In the genomic region with DNA sequence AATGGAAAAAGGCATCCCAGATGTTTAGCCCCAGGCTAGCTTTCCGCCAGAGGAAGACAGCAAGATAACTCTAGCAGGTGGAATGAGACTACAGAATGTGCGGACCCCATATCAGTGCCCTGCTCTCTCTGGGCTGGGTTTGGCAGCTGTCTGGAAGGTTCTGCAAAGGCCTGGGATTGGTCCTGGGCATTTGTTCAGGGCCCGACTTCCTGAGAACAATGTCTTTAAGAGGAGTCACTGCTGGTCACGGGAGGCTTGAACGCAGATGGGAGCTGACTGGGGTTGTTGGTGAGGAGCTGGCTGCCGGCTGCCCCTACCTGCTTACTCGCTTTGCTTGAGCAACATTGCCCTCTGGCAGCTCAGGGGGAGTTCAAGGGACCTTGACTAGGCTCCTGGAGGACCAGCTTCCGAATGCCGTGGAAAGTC, we compare ENCODE assay signal across 8 cellular contexts.
DNase-seq lines count a peak whose midpoint lies in the region; ATAC-seq and TF ChIP-seq lines count a peak whose summit lies in the region.

No MANE protein-coding gene starts in this region.

- CTCF ChIA-PET in activated CD8-positive, alpha-beta T cell treated with anti-CD3 and anti-CD28 coated beads for 36 hours (lab: Charles Lee), result interaction anchor here (1.2 kb wide), 1 partner anchor 11 kb away, joined by 3 read pairs; no protein-coding TSS in a partner anchor

- H3K27ac ChIP-seq in GM23248 (peak overlapping the region; percentile 90), foreskin keratinocyte (peak overlapping the region; percentile 50), rectal smooth muscle tissue (ENCODE audit: low read depth, low read length) (peak overlapping the region; percentile 90)

- peaks cover 31% of the 10 kb centered on the region for H3F3A ChIP-seq in GM23248 (ENCODE audit: insufficient read depth)

- no peaks in the 10 kb centered on the region for H3K79me2 ChIP-seq in GM23248 (ENCODE audit: insufficient read depth)

- peak overlapping the region; percentile 72 for H3K9ac ChIP-seq in GM23248
- no peak overlapping the region for H3K9ac ChIP-seq in rectal smooth muscle tissue (ENCODE audit: low read length)

- peak; percentile 81 for DNase-seq in GM23248
- peak; percentile 44 for DNase-seq in SK-N-DZ (ENCODE audit: low spot score)
- DNase-seq in foreskin keratinocyte, result peak; percentile 37 to 67
- DNase-seq in stimulated activated naive CD4-positive, alpha-beta T cell (lab: John Stamatoyannopoulos, UW), result no peak
- no peak for DNase-seq in activated CD8-positive, alpha-beta T cell treated with anti-CD3 and anti-CD28 coated beads for 36 hours

- H3K36me3 ChIP-seq in GM23248 (ENCODE audit: low read depth), result peaks cover 3% of the 10 kb centered on the region; the same call in 1 of the 2 replicates
- H3K36me3 ChIP-seq in rectal smooth muscle tissue (ENCODE audit: control insufficient read depth, insufficient read depth, low read length), result peaks cover 4% of the 10 kb centered on the region

- H3K27me3 ChIP-seq in GM23248 (replicated peaks; ENCODE audit: insufficient read depth), result no peaks in the 10 kb centered on the region
- H3K27me3 ChIP-seq in foreskin keratinocyte, result no peaks in the 10 kb centered on the region
- H3K27me3 ChIP-seq in rectal smooth muscle tissue (ENCODE audit: control insufficient read depth, insufficient read depth, low read length), result no peaks in the 10 kb centered on the region

- H4K20me1 ChIP-seq in GM23248 (ENCODE audit: insufficient read depth), result no peaks in the 10 kb centered on the region

- in situ Hi-C loops in GM23248 (cut with MboI), result no loop called here

- H3K9me2 ChIP-seq in GM23248 (ENCODE audit: insufficient read depth), result no peaks in the 10 kb centered on the region

- 0 out of 2 replicates have a peak overlapping the region, but pooled peaks have one; percentile 2 for H2AFZ ChIP-seq in GM23248

- peaks cover 5% of the 10 kb centered on the region for H3K9me3 Mint-ChIP-seq in activated CD8-positive, alpha-beta T cell treated with anti-CD3 and anti-CD28 coated beads for 36 hours

- intact Hi-C loops in activated CD8-positive, alpha-beta T cell treated with anti-CD3 and anti-CD28 coated beads for 36 hours (cut with micrococcal nuclease), result no loop called here

- POLR2A ChIA-PET in activated CD8-positive, alpha-beta T cell treated with anti-CD3 and anti-CD28 coated beads for 36 hours (lab: Charles Lee), result no interaction called here

- H3K4me1 ChIP-seq in GM23248 (ENCODE audit: insufficient read depth) (peaks cover 28% of the 10 kb centered on the region), foreskin keratinocyte (peaks cover 19% of the 10 kb centered on the region), rectal smooth muscle tissue (ENCODE audit: control insufficient read depth, insufficient read depth, low read length) (peaks cover 41% of the 10 kb centered on the region)

- H3K4me2 ChIP-seq in GM23248 (ENCODE audit: unreplicated experiment), result peak overlapping the region; percentile 64

- H3K4me3 ChIP-seq in GM23248 (peak overlapping the region; percentile 18; the same call in 1 of the 2 replicates), rectal smooth muscle tissue (ENCODE audit: low read length) (no peak overlapping the region)

- peak; percentile 45 for ATAC-seq in foreskin keratinocyte
- ATAC-seq in HG02759 (IDR thresholded peaks at IDR 0.05; ENCODE audit: unreplicated experiment), result no peak
- ATAC-seq in activated CD8-positive, alpha-beta T cell treated with anti-CD3 and anti-CD28 coated beads for 36 hours, result no peak
- no peak for ATAC-seq in GM21381 (IDR thresholded peaks at IDR 0.05; ENCODE audit: unreplicated experiment)

- no peaks in the 10 kb centered on the region for H3K4me1 Mint-ChIP-seq in activated CD8-positive, alpha-beta T cell treated with anti-CD3 and anti-CD28 coated beads for 36 hours (ENCODE audit: low read depth)

- H3K36me3 Mint-ChIP-seq in activated CD8-positive, alpha-beta T cell treated with anti-CD3 and anti-CD28 coated beads for 36 hours (ENCODE audit: low read depth), result no peaks in the 10 kb centered on the region

- TF ChIP-seq CTCF in foreskin keratinocyte (conservative IDR thresholded peaks at IDR 0.05), result peak; percentile 15
- no peak for TF ChIP-seq CTCF in activated CD8-positive, alpha-beta T cell treated with anti-CD3 and anti-CD28 coated beads for 36 hours (IDR thresholded peaks at IDR 0.05)

- H3K9me3 ChIP-seq in GM23248 (ENCODE audit: low read depth), result no peaks in the 10 kb centered on the region

- H3K4me3 Mint-ChIP-seq in activated CD8-positive, alpha-beta T cell treated with anti-CD3 and anti-CD28 coated beads for 36 hours, result no peak overlapping the region

- no peaks in the 10 kb centered on the region for H3K27me3 Mint-ChIP-seq in activated CD8-positive, alpha-beta T cell treated with anti-CD3 and anti-CD28 coated beads for 36 hours

- no peak overlapping the region for H3K27ac Mint-ChIP-seq in activated CD8-positive, alpha-beta T cell treated with anti-CD3 and anti-CD28 coated beads for 36 hours

- 42 to 48% methylated on average over 9 of the region's 9 CpGs for WGBS in GM23248 (ENCODE audit: low coverage in 1 of 2, low lambda C conversion rate in 2 of 2, missing lambda C conversion rate in 2 of 2), 2 experiments

Comparison
In these comparisons a context has a peak if more than half of its experiments do, and no peak if none do; other contexts are left out.
1. DNase-seq: peak in GM23248 (single experiment), SK-N-DZ (single experiment) and foreskin keratinocyte (2 of 2); none in stimulated activated naive CD4-positive, alpha-beta T cell (0 of 6) and activated CD8-positive, alpha-beta T cell treated with anti-CD3 and anti-CD28 coated beads for 36 hours (single experiment).
2. Peak in every context shown above with its lines, with median percentiles within 50 percentile points of each other: H3K27ac ChIP-seq.